Comparison of ENCODE assay signal across 8 cellular contexts in genomic region chr1:244450597-244451538, GRCh38. TPM values are rescaled to one million over a fixed set of nuclear protein-coding genes. Genes with fewer than 3 reads are reported as not detected.
DNase-seq lines count a peak whose midpoint lies in the region; ATAC-seq, FAIRE-seq and TF ChIP-seq lines count a peak whose summit lies in the region.

No MANE protein-coding gene starts in this region.

- peaks cover 36% of the 10 kb centered on the region for H3K36me3 Mint-ChIP-seq in activated CD4-positive, alpha-beta T cell treated with anti-CD3 and anti-CD28 coated beads, Interleukin-2, amount 10 ng/mL, durations not matched to agents 7 days and 5 days (ENCODE audit: low read depth)

- peak overlapping the region; percentile 97 for H3K4me3 Mint-ChIP-seq in activated CD4-positive, alpha-beta T cell treated with anti-CD3 and anti-CD28 coated beads, Interleukin-2, amount 10 ng/mL, durations not matched to agents 7 days and 5 days

- H3K27me3 Mint-ChIP-seq in activated CD4-positive, alpha-beta T cell treated with anti-CD3 and anti-CD28 coated beads, Interleukin-2, amount 10 ng/mL, durations not matched to agents 7 days and 5 days = no peaks in the 10 kb centered on the region

- H3K4me1 Mint-ChIP-seq in activated CD4-positive, alpha-beta T cell treated with anti-CD3 and anti-CD28 coated beads, Interleukin-2, amount 10 ng/mL, durations not matched to agents 7 days and 5 days = peaks cover 53% of the 10 kb centered on the region

- H3K4me1 ChIP-seq in right lobe of liver = peaks cover 0 to 14% (median 6%) of the 10 kb centered on the region in 4 donors

- intact Hi-C loops in dorsolateral prefrontal cortex (cut with DNase I) (loop anchor here (2.0 to 10.0 kb wide), 6 partner anchors 108 to 346 kb away; partner anchors contain the start of gene DESI2 (in 1 of the 2)), right lobe of liver (cut with DNase I) (no loop called here)

- no peaks in the 10 kb centered on the region for H3K9me3 ChIP-seq in right lobe of liver

- peaks cover 6% of the 10 kb centered on the region for H3K9me3 Mint-ChIP-seq in activated CD4-positive, alpha-beta T cell treated with anti-CD3 and anti-CD28 coated beads, Interleukin-2, amount 10 ng/mL, durations not matched to agents 7 days and 5 days

- peak overlapping the region; percentile 96 for H3K4me3 ChIP-seq in HFF-Myc (replicated peaks; ENCODE audit: low read depth, low read length)
- H3K4me3 ChIP-seq in dorsolateral prefrontal cortex = peak overlapping the region; percentile 70 to 99 (median 95)
- peak overlapping the region; percentile 86 to 95 (median 92) for H3K4me3 ChIP-seq in right lobe of liver

- H3K27ac Mint-ChIP-seq in activated CD4-positive, alpha-beta T cell treated with anti-CD3 and anti-CD28 coated beads, Interleukin-2, amount 10 ng/mL, durations not matched to agents 7 days and 5 days = peak overlapping the region; percentile 99

- H3K27me3 ChIP-seq in dorsolateral prefrontal cortex = no peaks in the 10 kb centered on the region
- no peaks in the 10 kb centered on the region for H3K27me3 ChIP-seq in right lobe of liver

- FAIRE-seq in GM12891 (lab: Jason Lieb, UNC) = peak; percentile 83

- H3K27ac ChIP-seq in dorsolateral prefrontal cortex (peak overlapping the region; percentile 75 to 98 (median 94)), right lobe of liver (peak overlapping the region; percentile 89 to 96 (median 90))

- POLR2A ChIA-PET in activated CD4-positive, alpha-beta T cell treated with anti-CD3 and anti-CD28 coated beads, Interleukin-2, amount 10 ng/mL, durations not matched to agents 7 days and 5 days (lab: Charles Lee) = interaction anchor here (0.8 kb wide), 1 partner anchor 149 kb away, joined by 3 read pairs; no protein-coding TSS in a partner anchor

- no peaks in the 10 kb centered on the region for H3K36me3 ChIP-seq in right lobe of liver

- ATAC-seq in right lobe of liver = peak; percentile 8 to 38 (median 18)

- no peak for TF ChIP-seq CTCF in HFF-Myc (IDR thresholded peaks at IDR 0.05; ENCODE audit: low read depth, low read length, missing control alignments)
- TF ChIP-seq CTCF in dorsolateral prefrontal cortex (IDR thresholded peaks at IDR 0.05 in 54 of 56, conservative IDR thresholded peaks at IDR 0.05 in 2 of 56; ENCODE audit: low read depth in 1 of 56, partially characterized antibody in 56 of 56) = peak in 1 of 56 donors; percentile 9
- no peak for TF ChIP-seq CTCF in right lobe of liver (IDR thresholded peaks at IDR 0.05)

- DNase-seq in GM12891 (ENCODE audit: insufficient read length, low spot score) = peak; percentile 10
- no peak for DNase-seq in HFF-Myc (ENCODE audit: extremely low read depth, low read depth)
- DNase-seq in NCI-H2107 (lab: John Stamatoyannopoulos, UW) = peak; percentile 10
- DNase-seq in activated CD4-positive, alpha-beta T cell treated with anti-CD3 and anti-CD28 coated beads, Interleukin-2, amount 10 ng/mL, durations not matched to agents 7 days and 5 days = peak; percentile 65
- DNase-seq in dorsolateral prefrontal cortex = peak in 5 of 10 donors; percentile 26 to 64 (median 42)
- peak; percentile 66 to 68 (median 68) for DNase-seq in right lobe of liver
- DNase-seq in stimulated activated CD8-positive, alpha-beta memory T cell treated with anti-CD3 and anti-CD28 coated beads, Interleukin-12 subunit alpha, Interleukin-12 subunit beta, amount 100 ng/mL, for 24 hours (ENCODE audit: extremely low read depth) = peak; percentile 15
- DNase-seq in retina = no peak

- CTCF ChIA-PET in activated CD4-positive, alpha-beta T cell treated with anti-CD3 and anti-CD28 coated beads, Interleukin-2, amount 10 ng/mL, durations not matched to agents 7 days and 5 days (lab: Charles Lee) = interaction anchor here (1.1 kb wide), 1 partner anchor 23 kb away, joined by 3 read pairs; no protein-coding TSS in a partner anchor

- TF ChIP-seq POLR2A in GM12891 (IDR thresholded peaks at IDR 0.05; ENCODE audit: low read depth, low read length) (peak; percentile 12), right lobe of liver (IDR thresholded peaks at IDR 0.05) (no peak)

- 1% methylated on average over 15 of the region's 41 CpGs for WGBS in right lobe of liver (ENCODE audit: insufficient coverage, low coverage, low lambda C conversion rate, missing lambda C conversion rate)

TF ChIP-seq in GM12891, 5 proteins besides CTCF, POLR2A, EP300 and RAD21:
- TF ChIP-seq POU2F2 (IDR thresholded peaks at IDR 0.05; ENCODE audit: low read depth, low read length) (0 out of 2 replicates have a peak, but pooled peaks have one; percentile 41), PAX5 (IDR thresholded peaks at IDR 0.05; ENCODE audit: insufficient read depth, low read length, severe bottlenecking) (no peak), SPI1 (IDR thresholded peaks at IDR 0.05; ENCODE audit: low read depth, low read length) (no peak), POLR2AphosphoS5 (IDR thresholded peaks at IDR 0.05; ENCODE audit: low read depth, low read length) (peak; percentile 41), TAF1 (IDR thresholded peaks at IDR 0.05; ENCODE audit: low read depth, low read length) (0 out of 2 replicates have a peak, but pooled peaks have one; percentile 25)

RNA-seq across cellular contexts. Expression of gene ADSS2, which starts 0.8 kb away (rescaled TPM):
- polyA plus RNA-seq in GM12891 (2012; ENCODE audit: low read depth, missing spikeins) = 22.6 TPM
- 10 to 100 TPM; 51.7 to 54.0 TPM for total RNA-seq in activated CD4-positive, alpha-beta T cell treated with anti-CD3 and anti-CD28 coated beads, Interleukin-2, amount 10 ng/mL, durations not matched to agents 7 days and 5 days
- total RNA-seq in dorsolateral prefrontal cortex = 10 to 100 TPM; 25.2 to 78.9 (median 51.3) TPM
- total RNA-seq in right lobe of liver = 10 to 100 TPM in 5 of 6 experiments, 1 to 10 TPM in 1; 9.8 to 16.1 (median 14.5) TPM

RNA-seq across cellular contexts. Expression of gene CATSPERE, which starts 10.2 kb away (rescaled TPM):
- 0.18 TPM for polyA plus RNA-seq in GM12891 (2012; ENCODE audit: low read depth, missing spikeins)
- under 1 TPM; 0.58 to 0.69 TPM for total RNA-seq in activated CD4-positive, alpha-beta T cell treated with anti-CD3 and anti-CD28 coated beads, Interleukin-2, amount 10 ng/mL, durations not matched to agents 7 days and 5 days
- total RNA-seq in dorsolateral prefrontal cortex (1 to 10 TPM; 1.5 to 7.7 (median 4.0) TPM), right lobe of liver (1 to 10 TPM in 2 of 6 experiments, under 1 TPM in 4; 0.31 to 1.3 (median 0.70) TPM)

Comparison
In these comparisons a context has a peak if more than half of its experiments do, and no peak if none do; other contexts are left out.
1. DNase-seq: peak in GM12891 (single experiment), NCI-H2107 (single experiment), activated CD4-positive, alpha-beta T cell treated with anti-CD3 and anti-CD28 coated beads, Interleukin-2, amount 10 ng/mL, durations not matched to agents 7 days and 5 days (single experiment), right lobe of liver (3 of 3) and stimulated activated CD8-positive, alpha-beta memory T cell treated with anti-CD3 and anti-CD28 coated beads, Interleukin-12 subunit alpha, Interleukin-12 subunit beta, amount 100 ng/mL, for 24 hours (single experiment); none in HFF-Myc (single experiment) and retina (single experiment).
2. intact Hi-C loops: an anchor here in dorsolateral prefrontal cortex (2.0 to 10.0 kb wide); none called in right lobe of liver.
3. Peak in every context shown above with its lines, with median percentiles within 50 percentile points of each other: H3K4me3 ChIP-seq.